8 cellular contexts compared by ENCODE assay signal in the genomic region with DNA sequence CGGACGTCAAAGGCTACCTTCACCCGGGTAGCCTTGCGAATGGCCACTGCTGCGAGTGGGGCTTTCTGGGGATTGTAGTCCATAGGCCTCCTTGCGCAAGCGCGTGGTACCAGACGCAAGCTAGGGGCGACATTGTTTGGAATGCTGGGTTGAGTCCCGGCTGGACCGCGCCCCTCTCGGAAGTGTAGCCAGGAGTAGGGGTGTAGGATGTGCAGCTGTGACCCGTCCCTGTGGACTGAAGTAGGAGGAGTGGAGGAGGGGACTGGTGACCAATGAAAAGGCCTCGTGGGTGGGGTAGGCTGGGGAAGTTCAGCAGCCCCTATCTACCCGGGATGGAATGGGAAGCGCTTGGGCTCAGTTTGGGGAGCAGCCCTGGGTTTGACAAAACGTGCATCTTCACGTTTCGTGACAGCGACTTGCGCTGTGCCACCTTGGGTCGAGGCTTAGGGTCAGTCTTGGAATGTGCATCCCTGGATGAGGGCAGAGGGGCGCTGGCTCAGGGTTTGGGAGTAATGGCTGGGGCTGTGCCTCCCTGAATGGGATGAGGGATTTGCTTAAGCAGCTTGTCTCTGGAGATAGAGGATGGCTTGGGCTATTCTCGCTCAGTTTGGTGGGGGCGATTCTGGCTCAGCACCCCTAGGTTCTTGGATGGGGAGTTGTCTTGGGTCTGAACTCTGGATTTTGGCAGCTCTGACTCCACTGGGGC.
A peak's percentile ranks its signal among the peaks of the same experiment; 100 is the strongest.
DNase-seq lines count a peak whose midpoint lies in the region; ATAC-seq and TF ChIP-seq lines count a peak whose summit lies in the region.
"Not testable (repeated sequence)": the region's sequence is repeated elsewhere in the genome, so short reads cannot be mapped to it uniquely, and the experiment has no call there.

No MANE protein-coding gene starts in this region.

- H3K9ac ChIP-seq in subcutaneous abdominal adipose tissue (ENCODE audit: low read length in 5 of 5), result not testable (repeated sequence)

- H3K9me3 Mint-ChIP-seq in glutamatergic neuron (ENCODE audit: unreplicated experiment), result not testable (repeated sequence)

- not testable (repeated sequence) for H3K9me3 ChIP-seq in subcutaneous abdominal adipose tissue (ENCODE audit: control insufficient read depth in 5 of 5, low read length in 5 of 5)

- TF ChIP-seq CTCF in WI38 (IDR thresholded peaks at IDR 0.05; ENCODE audit: low read depth, low read length); coronary artery (IDR thresholded peaks at IDR 0.05); glutamatergic neuron (IDR thresholded peaks at IDR 0.05; ENCODE audit: partially characterized antibody, unreplicated experiment); omental fat pad (IDR thresholded peaks at IDR 0.05): not testable (repeated sequence)

- H3K4me1 Mint-ChIP-seq in glutamatergic neuron (ENCODE audit: low read depth, unreplicated experiment), result not testable (repeated sequence)

- peak overlapping the region; percentile 21; the same call in 1 of the 2 replicates for H3K4me3 ChIP-seq in WI38 (ENCODE audit: low read depth, low read length)
- H3K4me3 ChIP-seq in coronary artery, result peak overlapping the region; percentile 63
- H3K4me3 ChIP-seq in subcutaneous abdominal adipose tissue (ENCODE audit: low read depth in 1 of 5, low read length in 5 of 5), result peak overlapping the region; percentile 52 to 80 (median 63)

- H3K27me3 ChIP-seq in subcutaneous abdominal adipose tissue (ENCODE audit: control insufficient read depth in 5 of 5, insufficient read depth in 4 of 5, low read length in 5 of 5), result not testable (repeated sequence)

- not testable (repeated sequence) for H3K36me3 ChIP-seq in subcutaneous abdominal adipose tissue (ENCODE audit: control insufficient read depth in 5 of 5, insufficient read depth in 5 of 5, low read length in 5 of 5)

- H3K4me1 ChIP-seq in subcutaneous abdominal adipose tissue (ENCODE audit: control insufficient read depth in 5 of 5, insufficient read depth in 5 of 5, low read length in 5 of 5), result not testable (repeated sequence)

- peak overlapping the region; percentile 87 for H3K27ac Mint-ChIP-seq in glutamatergic neuron (ENCODE audit: unreplicated experiment)

- H3K4me3 Mint-ChIP-seq in glutamatergic neuron (ENCODE audit: unreplicated experiment), result peak overlapping the region; percentile 98

- peak overlapping the region in 1 of 2 donors; percentile 65 for H3K27ac ChIP-seq in coronary artery
- not testable (repeated sequence) for H3K27ac ChIP-seq in subcutaneous abdominal adipose tissue (ENCODE audit: low read depth, low read length)

- intact Hi-C loops in left colon (cut with DNase I, micrococcal nuclease), result not testable (repeated sequence)

- DNase-seq in CD1c-positive myeloid dendritic cell (ENCODE audit: extremely low spot score) (peak; percentile 39), HPDE6-E6E7 (ENCODE audit: extremely low spot score) (peak; percentile 40), coronary artery (ENCODE audit: low spot score) (peak; percentile 86), glutamatergic neuron (peak; percentile 88), left colon (peak; percentile 60 to 65), omental fat pad (ENCODE audit: low spot score) (peak; percentile 31)

- H3K36me3 Mint-ChIP-seq in glutamatergic neuron (ENCODE audit: unreplicated experiment), result not testable (repeated sequence)

- H3K27me3 Mint-ChIP-seq in glutamatergic neuron (ENCODE audit: unreplicated experiment), result not testable (repeated sequence)

- ATAC-seq in left colon (peak; percentile 88), omental fat pad (ENCODE audit: low FRiP score) (peak; percentile 90)

Comparison
In these comparisons a context has a peak if more than half of its experiments do, and no peak if none do; other contexts are left out.
1. DNase-seq: peak in every context shown above with its lines; median percentile 88 in glutamatergic neuron; 86 in coronary artery; 62 in left colon; 40 in HPDE6-E6E7; 39 in CD1c-positive myeloid dendritic cell; 31 in omental fat pad.